In the genomic region with DNA sequence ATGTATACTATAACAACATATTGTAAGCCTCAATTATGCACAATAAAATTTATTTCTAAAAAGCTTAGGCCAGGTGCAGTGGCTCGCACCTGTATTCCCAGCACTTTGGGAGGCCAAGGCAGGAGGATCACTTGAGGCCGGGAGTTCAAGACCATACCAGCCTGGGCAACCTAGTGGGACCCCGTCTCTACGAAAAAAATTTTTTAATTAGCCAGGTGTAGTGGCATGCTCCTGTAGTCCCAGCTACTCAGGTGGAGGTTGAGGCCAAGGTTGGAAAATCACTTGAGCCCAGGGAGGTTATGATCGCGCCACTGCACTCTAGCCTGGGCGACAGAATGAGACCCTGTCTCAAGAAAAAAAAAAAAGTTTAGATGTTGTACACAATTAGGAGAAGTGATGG, we compare ENCODE assay signal across 1 cellular context.
A peak's percentile ranks its signal among the peaks of the same experiment; 100 is the strongest.
TF ChIP-seq lines count a peak whose summit lies in the region.

No MANE protein-coding gene starts in this region.

TF ChIP-seq in HepG2, 621 proteins besides CTCF, POLR2A, EP300 and RAD21:
- TF ChIP-seq, protein P1, sequence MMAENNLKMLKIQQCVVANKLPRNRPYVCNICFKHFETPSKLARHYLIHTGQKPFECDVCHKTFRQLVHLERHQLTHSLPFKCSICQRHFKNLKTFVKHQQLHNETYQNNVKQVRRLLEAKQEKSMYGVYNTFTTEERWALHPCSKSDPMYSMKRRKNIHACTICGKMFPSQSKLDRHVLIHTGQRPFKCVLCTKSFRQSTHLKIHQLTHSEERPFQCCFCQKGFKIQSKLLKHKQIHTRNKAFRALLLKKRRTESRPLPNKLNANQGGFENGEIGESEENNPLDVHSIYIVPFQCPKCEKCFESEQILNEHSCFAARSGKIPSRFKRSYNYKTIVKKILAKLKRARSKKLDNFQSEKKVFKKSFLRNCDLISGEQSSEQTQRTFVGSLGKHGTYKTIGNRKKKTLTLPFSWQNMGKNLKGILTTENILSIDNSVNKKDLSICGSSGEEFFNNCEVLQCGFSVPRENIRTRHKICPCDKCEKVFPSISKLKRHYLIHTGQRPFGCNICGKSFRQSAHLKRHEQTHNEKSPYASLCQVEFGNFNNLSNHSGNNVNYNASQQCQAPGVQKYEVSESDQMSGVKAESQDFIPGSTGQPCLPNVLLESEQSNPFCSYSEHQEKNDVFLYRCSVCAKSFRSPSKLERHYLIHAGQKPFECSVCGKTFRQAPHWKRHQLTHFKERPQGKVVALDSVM (CRISPR knock-in tag; IDR thresholded peaks at IDR 0.05): peak; percentile 81
- TF ChIP-seq ZNF543 (CRISPR knock-in tag; IDR thresholded peaks at IDR 0.05) (no peak), SMARCE1 (IDR thresholded peaks at IDR 0.05; ENCODE audit: borderline replicate concordance) (no peak), ZFP62 (CRISPR knock-in tag; IDR thresholded peaks at IDR 0.05) (no peak)
